In the genomic region with DNA sequence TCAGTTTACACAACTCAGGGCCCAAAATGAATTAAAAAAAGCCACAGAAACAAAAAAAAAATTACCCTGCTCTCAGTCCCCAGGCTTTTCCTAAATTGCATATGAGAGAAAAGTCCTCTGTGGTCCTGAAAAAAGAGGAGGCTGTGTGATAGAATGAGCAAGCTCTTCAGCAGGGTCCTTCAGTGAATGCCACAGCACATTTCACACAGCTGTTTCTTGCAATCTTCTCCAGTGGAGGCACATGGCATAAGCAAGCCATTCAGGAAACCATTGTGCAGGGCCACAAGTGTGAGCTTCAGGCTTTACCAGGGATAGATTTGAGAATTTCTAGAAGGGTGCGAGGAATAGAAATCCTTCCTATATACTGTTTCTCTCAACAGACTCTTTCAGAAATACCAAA, we compare ENCODE assay signal across 22 cellular contexts.
"Had no signal": no experiment of that assay in that cellular context is flagged by ENCODE, and none has a peak within 500 bp of the region (broad histone marks: within the 10 kb centered on the region; RNA-seq: fewer than 3 reads in every experiment).

No MANE protein-coding gene starts in this region.

- H3K36me3 Mint-ChIP-seq: natural killer cell, neural progenitor cell had no signal

- H3K27me3 ChIP-seq: colonic mucosa, heart left ventricle, neural progenitor cell, right lobe of liver, spleen, stomach, transverse colon had no signal

- H3K27ac Mint-ChIP-seq: natural killer cell, neural progenitor cell had no signal

- H3K9me3 Mint-ChIP-seq: natural killer cell had no signal

- H3K4me3 Mint-ChIP-seq: natural killer cell, neural progenitor cell had no signal

- FAIRE-seq: endothelial cell of umbilical vein had no signal

- DNase-seq: colonic mucosa; dermis blood vessel endothelial cell; erythroblast; foreskin melanocyte; heart left ventricle; hippocampal formation; mucosa of descending colon; natural killer cell; psoas muscle; retina; right lobe of liver; spleen; stimulated activated CD4-positive, alpha-beta T cell treated with anti-CD3 and anti-CD28 coated beads, Interleukin-2, amount 100 ng/mL, for 24 hours; stimulated activated CD4-positive, alpha-beta T cell treated with anti-CD3 and anti-CD28 coated beads, Interleukin-4, amount 100 ng/mL, for 4 hours; stimulated activated naive CD4-positive, alpha-beta T cell; stomach; substantia nigra; transverse colon had no signal

- ATAC-seq: heart left ventricle, mucosa of descending colon, natural killer cell, psoas muscle, right lobe of liver had no signal

- H3K4me3 ChIP-seq: colonic mucosa, heart left ventricle, mucosa of descending colon, neural progenitor cell, psoas muscle, right lobe of liver, spleen, stomach, thoracic aorta, transverse colon had no signal

- H3K27ac ChIP-seq: colonic mucosa, heart left ventricle, neural progenitor cell, parathyroid adenoma, psoas muscle, right lobe of liver, spleen, stomach, thoracic aorta, transverse colon had no signal

- H3K9me3 ChIP-seq: colonic mucosa, heart left ventricle, mucosa of descending colon, psoas muscle, right lobe of liver, spleen, stomach, thoracic aorta, transverse colon had no signal

- H3K4me1 Mint-ChIP-seq: natural killer cell had no signal

- H3K9ac ChIP-seq: neural progenitor cell, parathyroid adenoma had no signal

- H3K36me3 ChIP-seq: colonic mucosa, heart left ventricle, neural progenitor cell, right lobe of liver, spleen, stomach, thoracic aorta, transverse colon had no signal

- H3K4me1 ChIP-seq: colonic mucosa, neural progenitor cell, spleen had no signal
